In the genomic region with DNA sequence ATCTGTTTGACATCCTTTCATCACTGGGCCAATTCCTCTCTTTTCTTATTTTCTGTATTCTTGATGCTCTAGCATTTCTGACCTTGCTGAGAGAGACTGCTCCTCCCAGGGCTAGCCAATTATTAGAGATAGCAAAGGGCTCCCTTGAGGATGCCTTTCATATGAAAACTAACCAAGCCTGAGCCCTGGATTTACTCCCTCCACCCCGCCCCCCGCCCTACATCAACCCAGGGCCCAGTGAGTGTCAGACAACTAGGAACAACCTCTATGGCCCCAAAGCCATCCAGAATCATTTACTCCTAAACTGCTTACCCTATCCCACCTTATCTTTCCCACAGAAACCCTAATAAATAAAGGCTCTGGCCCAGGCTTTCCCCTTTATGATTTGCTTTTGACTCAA, we compare ENCODE assay signal across 30 cellular contexts.
"Had no signal": no experiment of that assay in that cellular context is flagged by ENCODE, and none has a peak within 500 bp of the region (broad histone marks: within the 10 kb centered on the region; RNA-seq: fewer than 3 reads in every experiment).

No MANE protein-coding gene starts in this region.

- H3K4me3 ChIP-seq: adrenal gland, body of pancreas, breast epithelium, K562, Peyer's patch, SJSA1 had no signal

- H3K4me2 ChIP-seq: SK-N-SH had no signal

- H3K27ac ChIP-seq: adrenal gland, body of pancreas, breast epithelium, Peyer's patch, SJSA1 had no signal

- ATAC-seq: activated CD4-positive, alpha-beta T cell treated with anti-CD3 and anti-CD28 coated beads for 36 hours; activated CD4-positive, CD25-positive, alpha-beta regulatory T cell treated with anti-CD3 and anti-CD28 coated beads, Interleukin-2, amount 50 U/mL, for 24 hours; activated CD8-positive, alpha-beta T cell treated with anti-CD3 and anti-CD28 coated beads, Interleukin-2, amount 10 ng/mL, durations not matched to agents 7 days and 5 days; activated naive CD4-positive, alpha-beta T cell treated with anti-CD3 and anti-CD28 coated beads, Interleukin-2, amount 50 U/mL, for 72 hours; body of pancreas; K562; PC-3 had no signal

- H3K4me1 ChIP-seq: adrenal gland, body of pancreas, breast epithelium, Peyer's patch, SJSA1 had no signal

- H3K27me3 ChIP-seq: adrenal gland, body of pancreas, breast epithelium, Peyer's patch, SJSA1 had no signal

- H3K9ac ChIP-seq: SK-N-SH had no signal

- H3K36me3 ChIP-seq: adrenal gland, breast epithelium, Peyer's patch, SJSA1 had no signal

- H3K9me3 ChIP-seq: adrenal gland, body of pancreas, breast epithelium, Peyer's patch, SJSA1, SK-N-SH had no signal

- DNase-seq: activated CD4-positive, alpha-beta T cell treated with anti-CD3 and anti-CD28 coated beads for 36 hours; activated CD4-positive, alpha-beta T cell treated with anti-CD3 and anti-CD28 coated beads, Interleukin-2, amount 10 ng/mL, durations not matched to agents 7 days and 5 days; activated CD4-positive, alpha-beta T cell treated with anti-CD3 and anti-CD28 coated beads, Interleukin-2, amount 50 U/mL, for 48 hours; activated CD8-positive, alpha-beta T cell treated with anti-CD3 and anti-CD28 coated beads, Interleukin-2, amount 10 ng/mL, durations not matched to agents 7 days and 5 days; activated gamma-delta T cell; activated naive CD4-positive, alpha-beta T cell treated with anti-CD3 and anti-CD28 coated beads for 36 hours; activated T-cell treated with anti-CD3 and anti-CD28 coated beads, Interleukin-2, amount 50 U/mL, for 24 hours; adrenal gland; body of pancreas; NCI-H1105; NCI-H1436; NCI-H1694; NCI-H1930; NCI-H2081 treated with DMSO at 0.1 percent for 48 hours; NCI-H2171; NCI-H510A treated with DMSO at 0.1 percent for 48 hours; NCI-H526 treated with DMSO at 0.1 percent for 48 hours; NCI-H82; PC-3; Peyer's patch; RPMI8226; SHP77 treated with DMSO at 0.1 percent for 48 hours; SK-N-SH had no signal

- FAIRE-seq: astrocyte, K562, TTC549 had no signal
